Comparison of ENCODE assay signal across 1 cellular context in genomic region chr16:57300387-57301125, GRCh38.
A peak's percentile ranks its signal among the peaks of the same experiment; 100 is the strongest.
TF ChIP-seq lines count a peak whose summit lies in the region.

No MANE protein-coding gene starts in this region.

TF ChIP-seq in SK-N-SH, 30 proteins besides CTCF, POLR2A, EP300 and RAD21 (continued from another document):
- TF ChIP-seq NRF1 (IDR thresholded peaks at IDR 0.05; ENCODE audit: low read depth, low read length) = peak; percentile 85
- no peak for TF ChIP-seq FOXJ3 (CRISPR knock-in tag; IDR thresholded peaks at IDR 0.05)
- TF ChIP-seq MXI1 (IDR thresholded peaks at IDR 0.05; ENCODE audit: low read depth, low read length) = no peak; the same call in 1 of the 2 replicates
- TF ChIP-seq GABPA (IDR thresholded peaks at IDR 0.05; ENCODE audit: low read depth) = no peak
- TF ChIP-seq RCOR1 (IDR thresholded peaks at IDR 0.05; ENCODE audit: low read length) = 0 out of 2 replicates have a peak, but pooled peaks have one; percentile 36
- TF ChIP-seq, protein P1, sequence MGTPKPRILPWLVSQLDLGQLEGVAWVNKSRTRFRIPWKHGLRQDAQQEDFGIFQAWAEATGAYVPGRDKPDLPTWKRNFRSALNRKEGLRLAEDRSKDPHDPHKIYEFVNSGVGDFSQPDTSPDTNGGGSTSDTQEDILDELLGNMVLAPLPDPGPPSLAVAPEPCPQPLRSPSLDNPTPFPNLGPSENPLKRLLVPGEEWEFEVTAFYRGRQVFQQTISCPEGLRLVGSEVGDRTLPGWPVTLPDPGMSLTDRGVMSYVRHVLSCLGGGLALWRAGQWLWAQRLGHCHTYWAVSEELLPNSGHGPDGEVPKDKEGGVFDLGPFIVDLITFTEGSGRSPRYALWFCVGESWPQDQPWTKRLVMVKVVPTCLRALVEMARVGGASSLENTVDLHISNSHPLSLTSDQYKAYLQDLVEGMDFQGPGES (IDR thresholded peaks at IDR 0.05; ENCODE audit: low read depth, low read length) = no peak
- no peak for TF ChIP-seq PBX3 (IDR thresholded peaks at IDR 0.05)
- no peak for TF ChIP-seq TAF1 (IDR thresholded peaks at IDR 0.05; ENCODE audit: borderline replicate concordance, low read depth, low read length)
- no peak for TF ChIP-seq JUND (IDR thresholded peaks at IDR 0.05)
- TF ChIP-seq FOSL2 (IDR thresholded peaks at IDR 0.05; ENCODE audit: borderline replicate concordance, low read depth) = peak; percentile 72; the same call in 1 of the 2 replicates
- no peak for TF ChIP-seq ELF1 (IDR thresholded peaks at IDR 0.05)
- TF ChIP-seq USF2 (IDR thresholded peaks at IDR 0.05; ENCODE audit: borderline replicate concordance, low read depth, low read length) = no peak
- TF ChIP-seq RFX5 (IDR thresholded peaks at IDR 0.05; ENCODE audit: low read length) = peak; percentile 25; the same call in 1 of the 2 replicates
- TF ChIP-seq TEAD4 (IDR thresholded peaks at IDR 0.05; ENCODE audit: borderline replicate concordance, insufficient read depth) = 0 out of 2 replicates have a peak, but pooled peaks have one; percentile 66
- TF ChIP-seq MAX (IDR thresholded peaks at IDR 0.05; ENCODE audit: low read depth) = no peak; the same call in 1 of the 2 replicates
- peak; percentile 100 for TF ChIP-seq SMC3 (IDR thresholded peaks at IDR 0.05; ENCODE audit: low read depth, low read length)
- no peak for TF ChIP-seq FOXM1 (IDR thresholded peaks at IDR 0.05; ENCODE audit: low read depth)
- TF ChIP-seq USF1 (IDR thresholded peaks at IDR 0.05; ENCODE audit: borderline replicate concordance, low read depth) = no peak
